22 cellular contexts compared by ENCODE assay signal in genomic region chr10:121675344-121675743, GRCh38.
"Had no signal": no experiment of that assay in that cellular context is flagged by ENCODE, and none has a peak within 500 bp of the region (broad histone marks: within the 10 kb centered on the region; RNA-seq: fewer than 3 reads in every experiment).

No MANE protein-coding gene starts in this region.

- H3K36me3 ChIP-seq: ascending aorta, cardiac muscle cell had no signal

- ATAC-seq: activated naive CD4-positive, alpha-beta T cell treated with anti-CD3 and anti-CD28 coated beads, Interleukin-2, amount 50 U/mL, for 72 hours; activated naive CD8-positive, alpha-beta T cell treated with anti-CD3 and anti-CD28 coated beads, Interleukin-2, amount 50 U/mL, for 24 hours; activated T-cell treated with anti-CD3 and anti-CD28 coated beads, Interleukin-2, amount 50 U/mL, for 4 hours had no signal

- H3K4me1 ChIP-seq: ascending aorta had no signal

- H3K27ac ChIP-seq: ascending aorta, cardiac muscle cell, KMS-11, SK-N-MC, VCaP had no signal

- H3K4me3 ChIP-seq: ascending aorta, cardiac muscle cell, SK-N-MC had no signal

- H3K27me3 ChIP-seq: ascending aorta, cardiac muscle cell had no signal

- DNase-seq: activated CD4-positive, alpha-beta memory T cell treated with anti-CD3 and anti-CD28 coated beads for 36 hours; activated CD4-positive, alpha-beta T cell treated with anti-CD3 and anti-CD28 coated beads, Interleukin-2, amount 10 ng/mL, durations not matched to agents 7 days and 5 days; activated CD4-positive, CD25-positive, alpha-beta regulatory T cell; activated CD8-positive, alpha-beta memory T cell treated with anti-CD3 and anti-CD28 coated beads for 24 hours; activated effector memory CD4-positive, alpha-beta T cell treated with anti-CD3 and anti-CD28 coated beads, Interleukin-2, amount 50 U/mL, for 16 hours; activated naive CD4-positive, alpha-beta T cell treated with Interleukin-2 at 50 U/mL for 16 hours; activated naive CD8-positive, alpha-beta T cell treated with anti-CD3 and anti-CD28 coated beads, Interleukin-2, amount 50 U/mL, for 24 hours; activated T-cell treated with anti-CD3 and anti-CD28 coated beads, Interleukin-2, amount 50 U/mL, for 4 hours; amniotic stem cell; NCI-H1092; NCI-H1417; NCI-H1930; NCI-H446; NCI-H526; NCI-H774; T-helper 1 cell had no signal
